ENCODE assay signal across 8 cellular contexts in genomic region chr1:114536043-114536442, GRCh38.
"Had no signal": no experiment of that assay in that cellular context is flagged by ENCODE, and none has a peak within 500 bp of the region (broad histone marks: within the 10 kb centered on the region; RNA-seq: fewer than 3 reads in every experiment).

No MANE protein-coding gene starts in this region.

- FAIRE-seq: H1, H54, HTR-8/SVneo had no signal

- H3K4me1 Mint-ChIP-seq: GM23338, IgD-negative memory B cell had no signal

- DNase-seq: H9, HCEC 1CT, KG1 had no signal

- ATAC-seq: GM23338 had no signal

- H2AFZ ChIP-seq: GM23338 had no signal

- H3K4me3 Mint-ChIP-seq: GM23338, H9, IgD-negative memory B cell had no signal

- H3K4me3 ChIP-seq: GM23338 had no signal

- H3K27ac Mint-ChIP-seq: H9, IgD-negative memory B cell had no signal

- H3K4me2 ChIP-seq: GM23338 had no signal

- H3K9me3 Mint-ChIP-seq: GM23338, H9, IgD-negative memory B cell had no signal

- H3K36me3 Mint-ChIP-seq: IgD-negative memory B cell had no signal
